ENCODE assay signal across 1 cellular context in the genomic region with DNA sequence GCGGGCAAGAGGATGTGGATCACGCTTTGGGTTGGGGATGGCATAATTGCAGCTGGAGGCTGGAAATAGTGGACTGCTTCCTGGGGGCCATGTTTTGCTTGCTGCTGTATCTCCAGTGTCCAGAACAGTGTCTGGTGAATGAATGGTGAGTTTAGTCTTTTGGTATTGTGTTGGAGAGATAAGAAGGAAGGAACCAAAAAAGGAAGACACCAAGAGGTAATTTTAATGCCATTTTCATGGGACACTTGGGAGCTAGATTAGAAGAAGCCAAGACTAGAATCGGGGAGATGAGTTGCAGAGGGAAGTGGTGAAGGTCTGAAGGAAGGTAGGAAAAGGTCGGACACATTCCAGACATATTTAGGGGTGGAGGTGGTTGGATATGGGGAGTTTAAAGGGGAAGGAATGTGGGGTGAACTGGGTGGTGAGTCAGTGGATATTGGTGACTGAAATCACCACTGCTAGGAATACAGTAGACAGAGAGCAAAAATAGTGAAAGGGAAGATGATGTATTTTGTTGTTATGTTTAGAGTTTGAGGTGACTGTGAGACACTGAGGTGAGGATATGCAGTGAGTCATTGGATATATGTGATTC.
TF ChIP-seq lines count a peak whose summit lies in the region.

No MANE protein-coding gene starts in this region.

TF ChIP-seq in K562, 482 proteins besides CTCF, POLR2A, EP300 and RAD21 (continued from another document):
- TF ChIP-seq, protein P1, sequence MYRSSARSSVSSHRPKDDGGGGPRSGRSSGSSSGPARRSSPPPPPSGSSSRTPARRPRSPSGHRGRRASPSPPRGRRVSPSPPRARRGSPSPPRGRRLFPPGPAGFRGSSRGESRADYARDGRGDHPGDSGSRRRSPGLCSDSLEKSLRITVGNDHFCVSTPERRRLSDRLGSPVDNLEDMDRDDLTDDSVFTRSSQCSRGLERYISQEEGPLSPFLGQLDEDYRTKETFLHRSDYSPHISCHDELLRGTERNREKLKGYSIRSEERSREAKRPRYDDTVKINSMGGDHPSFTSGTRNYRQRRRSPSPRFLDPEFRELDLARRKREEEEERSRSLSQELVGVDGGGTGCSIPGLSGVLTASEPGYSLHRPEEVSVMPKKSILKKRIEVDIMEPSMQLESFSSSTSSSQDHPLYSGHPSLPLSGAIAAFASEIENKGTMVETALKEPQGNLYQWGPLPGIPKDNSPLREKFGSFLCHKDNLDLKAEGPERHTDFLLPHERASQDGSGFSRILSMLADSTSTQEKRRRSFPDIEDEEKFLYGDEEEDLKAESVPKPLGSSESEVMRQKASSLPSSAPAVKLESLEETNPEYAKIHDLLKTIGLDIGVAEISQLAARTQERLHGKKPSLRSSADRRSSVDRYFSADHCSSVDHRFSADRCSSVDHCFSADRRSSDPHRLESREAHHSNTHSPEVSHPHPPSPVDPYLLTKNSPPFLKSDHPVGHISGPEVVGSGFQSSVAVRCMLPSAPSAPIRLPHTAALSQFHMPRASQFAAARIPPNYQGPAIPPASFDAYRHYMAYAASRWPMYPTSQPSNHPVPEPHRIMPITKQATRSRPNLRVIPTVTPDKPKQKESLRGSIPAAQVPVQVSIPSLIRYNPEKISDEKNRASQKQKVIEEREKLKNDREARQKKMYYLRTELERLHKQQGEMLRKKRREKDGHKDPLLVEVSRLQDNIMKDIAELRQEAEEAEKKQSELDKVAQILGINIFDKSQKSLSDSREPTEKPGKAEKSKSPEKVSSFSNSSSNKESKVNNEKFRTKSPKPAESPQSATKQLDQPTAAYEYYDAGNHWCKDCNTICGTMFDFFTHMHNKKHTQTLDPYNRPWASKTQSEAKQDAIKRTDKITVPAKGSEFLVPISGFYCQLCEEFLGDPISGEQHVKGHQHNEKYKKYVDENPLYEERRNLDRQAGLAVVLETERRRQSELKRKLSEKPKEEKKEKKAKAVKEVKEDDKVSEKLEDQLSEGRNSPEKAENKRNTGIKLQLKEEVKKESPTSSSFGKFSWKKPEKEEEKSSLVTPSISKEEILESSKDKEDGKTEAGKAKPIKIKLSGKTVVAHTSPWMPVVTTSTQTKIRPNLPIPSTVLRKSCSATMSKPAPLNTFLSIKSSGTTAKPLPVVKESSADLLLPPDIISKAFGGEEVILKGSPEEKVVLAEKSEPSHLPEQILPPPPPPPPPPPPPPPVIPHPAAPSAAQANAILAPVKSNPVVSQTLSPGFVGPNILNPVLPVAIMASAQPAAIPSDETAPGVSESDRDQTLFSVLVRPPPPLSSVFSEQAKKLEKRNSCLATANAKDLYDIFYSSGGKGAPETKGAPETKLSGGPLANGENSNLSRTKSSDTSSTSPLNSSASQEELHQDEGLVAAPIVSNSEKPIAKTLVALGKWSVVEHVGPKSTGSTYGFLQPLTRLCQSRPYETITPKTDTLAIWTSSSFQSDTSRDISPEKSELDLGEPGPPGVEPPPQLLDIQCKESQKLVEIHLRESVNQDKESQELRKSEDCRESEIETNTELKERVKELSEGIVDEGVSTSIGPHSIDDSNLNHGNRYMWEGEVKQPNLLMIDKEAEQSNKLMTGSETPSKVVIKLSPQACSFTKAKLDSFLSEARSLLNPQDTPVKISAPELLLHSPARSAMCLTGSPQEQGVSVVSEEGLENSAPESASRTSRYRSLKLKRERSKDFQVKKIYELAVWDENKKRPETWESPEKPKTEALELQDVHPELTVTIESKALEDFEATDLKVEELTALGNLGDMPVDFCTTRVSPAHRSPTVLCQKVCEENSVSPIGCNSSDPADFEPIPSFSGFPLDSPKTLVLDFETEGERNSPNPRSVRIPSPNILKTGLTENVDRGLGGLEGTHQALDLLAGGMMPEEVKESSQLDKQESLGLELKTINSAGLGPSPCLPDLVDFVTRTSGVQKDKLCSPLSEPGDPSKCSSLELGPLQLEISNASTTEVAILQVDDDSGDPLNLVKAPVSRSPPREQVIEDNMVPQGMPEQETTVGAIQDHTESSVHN (IDR thresholded peaks at IDR 0.05; ENCODE audit: borderline replicate concordance in 1 of 2, low read depth in 1 of 2), result no peak; a peak in 1 of 4 replicates
- TF ChIP-seq ATF7 (IDR thresholded peaks at IDR 0.05) (0 out of 2 replicates have a peak, but pooled peaks have one; percentile 40), BCOR (IDR thresholded peaks at IDR 0.05) (no peak), MAFG (tag; conservative IDR thresholded peaks at IDR 0.05) (no peak), EHMT2 (IDR thresholded peaks at IDR 0.05) (peak; percentile 79), HDGF (IDR thresholded peaks at IDR 0.05) (peak; percentile 71), SRF (CRISPR knock-in tag; IDR thresholded peaks at IDR 0.05) (no peak; a peak in 1 of 4 replicates), NCOA1 (IDR thresholded peaks at IDR 0.05; ENCODE audit: low read depth) (peak; percentile 52; the same call in 1 of the 2 replicates), RAD51 (IDR thresholded peaks at IDR 0.05; ENCODE audit: borderline replicate concordance, low read depth) (peak; percentile 23; the same call in 1 of the 2 replicates), FIP1L1 (IDR thresholded peaks at IDR 0.05; ENCODE audit: low read depth, low read length, poor library complexity, severe bottlenecking) (no peak), ZC3H8 (IDR thresholded peaks at IDR 0.05) (no peak), MYC (IDR thresholded peaks at IDR 0.05; ENCODE audit: low read depth, low read length) (no peak), MYC (CRISPR knock-in tag; IDR thresholded peaks at IDR 0.05; ENCODE audit: borderline replicate concordance, low read depth) (no peak), TRIM24 (IDR thresholded peaks at IDR 0.05) (peak; percentile 70 to 76; a peak in 3 of 4 replicates)
- TF ChIP-seq, protein P2, sequence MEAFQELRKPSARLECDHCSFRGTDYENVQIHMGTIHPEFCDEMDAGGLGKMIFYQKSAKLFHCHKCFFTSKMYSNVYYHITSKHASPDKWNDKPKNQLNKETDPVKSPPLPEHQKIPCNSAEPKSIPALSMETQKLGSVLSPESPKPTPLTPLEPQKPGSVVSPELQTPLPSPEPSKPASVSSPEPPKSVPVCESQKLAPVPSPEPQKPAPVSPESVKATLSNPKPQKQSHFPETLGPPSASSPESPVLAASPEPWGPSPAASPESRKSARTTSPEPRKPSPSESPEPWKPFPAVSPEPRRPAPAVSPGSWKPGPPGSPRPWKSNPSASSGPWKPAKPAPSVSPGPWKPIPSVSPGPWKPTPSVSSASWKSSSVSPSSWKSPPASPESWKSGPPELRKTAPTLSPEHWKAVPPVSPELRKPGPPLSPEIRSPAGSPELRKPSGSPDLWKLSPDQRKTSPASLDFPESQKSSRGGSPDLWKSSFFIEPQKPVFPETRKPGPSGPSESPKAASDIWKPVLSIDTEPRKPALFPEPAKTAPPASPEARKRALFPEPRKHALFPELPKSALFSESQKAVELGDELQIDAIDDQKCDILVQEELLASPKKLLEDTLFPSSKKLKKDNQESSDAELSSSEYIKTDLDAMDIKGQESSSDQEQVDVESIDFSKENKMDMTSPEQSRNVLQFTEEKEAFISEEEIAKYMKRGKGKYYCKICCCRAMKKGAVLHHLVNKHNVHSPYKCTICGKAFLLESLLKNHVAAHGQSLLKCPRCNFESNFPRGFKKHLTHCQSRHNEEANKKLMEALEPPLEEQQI (IDR thresholded peaks at IDR 0.05), result no peak
